ENCODE assay signal across 9 cellular contexts in the genomic region with DNA sequence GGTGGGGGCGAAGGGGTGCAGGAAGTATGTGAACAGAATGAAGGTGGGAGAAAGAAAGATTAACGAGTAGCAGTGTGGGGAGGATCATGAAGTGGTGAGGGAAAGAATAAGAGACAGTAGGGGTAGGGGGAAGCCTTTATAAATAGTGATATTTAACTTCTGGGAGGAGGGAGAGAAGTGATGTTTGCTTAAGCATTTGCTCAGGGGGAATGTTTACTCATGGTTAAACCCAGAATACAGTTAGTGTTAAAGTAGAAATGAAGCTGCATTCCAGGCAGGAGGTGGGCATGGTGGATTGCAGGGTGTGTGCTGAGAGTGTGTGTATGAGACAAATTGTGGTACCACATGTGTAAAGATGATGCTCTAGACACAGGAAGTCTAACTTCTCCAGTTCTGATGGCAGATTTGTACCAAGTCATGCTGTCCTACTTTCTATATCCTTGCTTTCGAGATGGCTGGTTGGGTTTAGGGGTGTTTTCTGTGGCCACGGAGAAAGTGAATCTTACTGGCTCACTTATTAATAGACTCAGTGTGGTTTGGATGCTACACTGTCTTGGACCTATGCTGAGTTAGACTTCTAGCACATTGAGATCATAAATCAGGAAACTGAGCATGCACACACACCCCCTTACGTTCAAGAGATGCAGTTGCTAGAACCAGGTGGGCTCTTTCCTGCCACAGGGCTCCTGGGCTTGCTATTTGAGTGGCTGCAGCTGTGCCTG. TPM values are rescaled to one million over a fixed set of nuclear protein-coding genes. Genes with fewer than 3 reads are reported as not detected.
DNase-seq lines count a peak whose midpoint lies in the region; ATAC-seq and TF ChIP-seq lines count a peak whose summit lies in the region.
"Had no signal": no experiment of that assay in that cellular context is flagged by ENCODE, and none has a peak within 500 bp of the region (broad histone marks: within the 10 kb centered on the region; RNA-seq: fewer than 3 reads in every experiment).

No MANE protein-coding gene starts in this region.

- TF ChIP-seq CTCF in HEK293 (tag by site-specific recombination; IDR thresholded peaks at IDR 0.05) (no peak; the same call in 1 of the 2 replicates), endothelial cell (IDR thresholded peaks at IDR 0.05; ENCODE audit: unreplicated experiment) (no peak)

- peaks cover 2% of the 10 kb centered on the region for H3K9me3 Mint-ChIP-seq in memory B cell
- H3K9me3 Mint-ChIP-seq in endothelial cell (ENCODE audit: unreplicated experiment), result no peaks in the 10 kb centered on the region

- H3K27ac ChIP-seq in HEK293 (ENCODE audit: extremely low read depth, low read depth, low read length), result no peak overlapping the region
- H3K27ac ChIP-seq in aorta (ENCODE audit: low read depth in 1 of 2, low read length in 2 of 2), result no peak overlapping the region
- no peak overlapping the region for H3K27ac ChIP-seq in substantia nigra (ENCODE audit: low read depth, low read length, poor library complexity, severe bottlenecking)
- H3K27ac ChIP-seq: pancreas had no signal

- H3K4me1 ChIP-seq in HEK293 (ENCODE audit: control insufficient read depth, insufficient read depth, low read length) (peaks cover 4% of the 10 kb centered on the region; the same call in 1 of the 2 replicates), aorta (ENCODE audit: control insufficient read depth in 1 of 2, insufficient read depth in 2 of 2, low read length in 2 of 2) (no peaks in the 10 kb centered on the region)
- H3K4me1 ChIP-seq: pancreas had no signal

- H3K36me3 Mint-ChIP-seq in memory B cell, result no peaks in the 10 kb centered on the region
- no peaks in the 10 kb centered on the region for H3K36me3 Mint-ChIP-seq in endothelial cell (ENCODE audit: low read depth, unreplicated experiment)

- POLR2A ChIA-PET in HEK293 (lab: Yijun Ruan, JAX), result interaction anchor here (0.6 kb wide), 1 partner anchor 28 kb away, joined by 3 read pairs; no protein-coding TSS in a partner anchor

- H3K27ac Mint-ChIP-seq in memory B cell, result no peak overlapping the region
- no peak overlapping the region for H3K27ac Mint-ChIP-seq in endothelial cell (ENCODE audit: unreplicated experiment)

- no peaks in the 10 kb centered on the region for H3K9me3 ChIP-seq in HEK293 (ENCODE audit: control insufficient read depth, insufficient read depth, low read depth, low read length)
- no peaks in the 10 kb centered on the region for H3K9me3 ChIP-seq in aorta (ENCODE audit: control insufficient read depth, low read length)
- H3K9me3 ChIP-seq: pancreas had no signal

- H3K27me3 Mint-ChIP-seq in memory B cell, result no peaks in the 10 kb centered on the region
- H3K27me3 Mint-ChIP-seq in endothelial cell (ENCODE audit: unreplicated experiment), result peaks cover 3% of the 10 kb centered on the region

- H3K4me1 Mint-ChIP-seq in memory B cell (peaks cover 11% of the 10 kb centered on the region), endothelial cell (ENCODE audit: unreplicated experiment) (no peaks in the 10 kb centered on the region)

- CTCF ChIA-PET in HEK293 (lab: Yijun Ruan, JAX), result interaction anchor here (0.6 to 3.9 kb wide), 3 partner anchors 10 to 306 kb away, joined by 3 to 18 read pairs (median 6); a partner anchor contains a TSS

- no peak overlapping the region for H3K4me3 ChIP-seq in HEK293 (ENCODE audit: low read depth, low read length)
- H3K4me3 ChIP-seq in aorta (ENCODE audit: low read length in 2 of 2), result no peak overlapping the region
- H3K4me3 ChIP-seq: pancreas had no signal

- DNase-seq in NCI-H1694 (lab: John Stamatoyannopoulos, UW) (peak; percentile 49), memory B cell (ENCODE audit: low spot score in 2 of 2) (peak in 1 of 2 donors; percentile 6), KG1 (lab: John Stamatoyannopoulos, UW) (no peak), endothelial cell (ENCODE audit: low spot score) (no peak), aorta (no peak), substantia nigra (lab: John Stamatoyannopoulos, UW) (no peak)

- ATAC-seq in GM18502 (IDR thresholded peaks at IDR 0.05; ENCODE audit: poor library complexity, unreplicated experiment) (peak; percentile 72), memory B cell (ENCODE audit: low read depth) (peak; percentile 75), aorta (ENCODE audit: low FRiP score) (no peak)

- whole genome bisulfite sequencing in aorta, 2 donors, result 54 to 74% methylated on average over 5 of the region's 5 CpGs

- H3K4me3 Mint-ChIP-seq in memory B cell, result no peak overlapping the region
- no peak overlapping the region for H3K4me3 Mint-ChIP-seq in endothelial cell (ENCODE audit: unreplicated experiment)

- H3K27me3 ChIP-seq in aorta (ENCODE audit: control insufficient read depth in 1 of 2, insufficient read depth in 2 of 2, low read length in 1 of 2), result no peaks in the 10 kb centered on the region
- H3K27me3 ChIP-seq: pancreas had no signal

- intact Hi-C loops in aorta (cut with DNase I), result no loop called here

- H3K36me3 ChIP-seq in HEK293 (ENCODE audit: control insufficient read depth in 2 of 2, insufficient read depth in 1 of 2, low read length in 2 of 2) (no peaks in the 10 kb centered on the region), aorta (ENCODE audit: control insufficient read depth in 1 of 2, insufficient read depth in 2 of 2, low read length in 1 of 2) (no peaks in the 10 kb centered on the region)
- H3K36me3 ChIP-seq: pancreas had no signal

TF ChIP-seq in HEK293, 187 proteins besides CTCF, POLR2A, EP300 and RAD21 (continues in another document):
- no peak for TF ChIP-seq TRIM28 (IDR thresholded peaks at IDR 0.05; ENCODE audit: borderline replicate concordance, low read length)
- TF ChIP-seq ZBTB17 (tag by site-specific recombination; IDR thresholded peaks at IDR 0.05), result 0 out of 2 replicates have a peak, but pooled peaks have one; percentile 19
- TF ChIP-seq, protein P1, sequence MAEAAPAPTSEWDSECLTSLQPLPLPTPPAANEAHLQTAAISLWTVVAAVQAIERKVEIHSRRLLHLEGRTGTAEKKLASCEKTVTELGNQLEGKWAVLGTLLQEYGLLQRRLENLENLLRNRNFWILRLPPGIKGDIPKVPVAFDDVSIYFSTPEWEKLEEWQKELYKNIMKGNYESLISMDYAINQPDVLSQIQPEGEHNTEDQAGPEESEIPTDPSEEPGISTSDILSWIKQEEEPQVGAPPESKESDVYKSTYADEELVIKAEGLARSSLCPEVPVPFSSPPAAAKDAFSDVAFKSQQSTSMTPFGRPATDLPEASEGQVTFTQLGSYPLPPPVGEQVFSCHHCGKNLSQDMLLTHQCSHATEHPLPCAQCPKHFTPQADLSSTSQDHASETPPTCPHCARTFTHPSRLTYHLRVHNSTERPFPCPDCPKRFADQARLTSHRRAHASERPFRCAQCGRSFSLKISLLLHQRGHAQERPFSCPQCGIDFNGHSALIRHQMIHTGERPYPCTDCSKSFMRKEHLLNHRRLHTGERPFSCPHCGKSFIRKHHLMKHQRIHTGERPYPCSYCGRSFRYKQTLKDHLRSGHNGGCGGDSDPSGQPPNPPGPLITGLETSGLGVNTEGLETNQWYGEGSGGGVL (tag by site-specific recombination; IDR thresholded peaks at IDR 0.05), result peak; percentile 86
- TF ChIP-seq, protein P2, sequence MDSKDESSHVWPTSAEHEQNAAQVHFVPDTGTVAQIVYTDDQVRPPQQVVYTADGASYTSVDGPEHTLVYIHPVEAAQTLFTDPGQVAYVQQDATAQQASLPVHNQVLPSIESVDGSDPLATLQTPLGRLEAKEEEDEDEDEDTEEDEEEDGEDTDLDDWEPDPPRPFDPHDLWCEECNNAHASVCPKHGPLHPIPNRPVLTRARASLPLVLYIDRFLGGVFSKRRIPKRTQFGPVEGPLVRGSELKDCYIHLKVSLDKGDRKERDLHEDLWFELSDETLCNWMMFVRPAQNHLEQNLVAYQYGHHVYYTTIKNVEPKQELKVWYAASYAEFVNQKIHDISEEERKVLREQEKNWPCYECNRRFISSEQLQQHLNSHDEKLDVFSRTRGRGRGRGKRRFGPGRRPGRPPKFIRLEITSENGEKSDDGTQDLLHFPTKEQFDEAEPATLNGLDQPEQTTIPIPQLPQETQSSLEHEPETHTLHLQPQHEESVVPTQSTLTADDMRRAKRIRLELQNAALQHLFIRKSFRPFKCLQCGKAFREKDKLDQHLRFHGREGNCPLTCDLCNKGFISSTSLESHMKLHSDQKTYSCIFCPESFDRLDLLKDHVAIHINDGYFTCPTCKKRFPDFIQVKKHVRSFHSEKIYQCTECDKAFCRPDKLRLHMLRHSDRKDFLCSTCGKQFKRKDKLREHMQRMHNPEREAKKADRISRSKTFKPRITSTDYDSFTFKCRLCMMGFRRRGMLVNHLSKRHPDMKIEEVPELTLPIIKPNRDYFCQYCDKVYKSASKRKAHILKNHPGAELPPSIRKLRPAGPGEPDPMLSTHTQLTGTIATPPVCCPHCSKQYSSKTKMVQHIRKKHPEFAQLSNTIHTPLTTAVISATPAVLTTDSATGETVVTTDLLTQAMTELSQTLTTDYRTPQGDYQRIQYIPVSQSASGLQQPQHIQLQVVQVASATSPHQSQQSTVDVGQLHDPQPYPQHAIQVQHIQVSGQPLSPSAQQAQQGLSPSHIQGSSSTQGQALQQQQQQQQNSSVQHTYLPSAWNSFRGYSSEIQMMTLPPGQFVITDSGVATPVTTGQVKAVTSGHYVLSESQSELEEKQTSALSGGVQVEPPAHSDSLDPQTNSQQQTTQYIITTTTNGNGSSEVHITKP (tag by site-specific recombination; IDR thresholded peaks at IDR 0.05), result 0 out of 2 replicates have a peak, but pooled peaks have one; percentile 29
- TF ChIP-seq, protein P3, sequence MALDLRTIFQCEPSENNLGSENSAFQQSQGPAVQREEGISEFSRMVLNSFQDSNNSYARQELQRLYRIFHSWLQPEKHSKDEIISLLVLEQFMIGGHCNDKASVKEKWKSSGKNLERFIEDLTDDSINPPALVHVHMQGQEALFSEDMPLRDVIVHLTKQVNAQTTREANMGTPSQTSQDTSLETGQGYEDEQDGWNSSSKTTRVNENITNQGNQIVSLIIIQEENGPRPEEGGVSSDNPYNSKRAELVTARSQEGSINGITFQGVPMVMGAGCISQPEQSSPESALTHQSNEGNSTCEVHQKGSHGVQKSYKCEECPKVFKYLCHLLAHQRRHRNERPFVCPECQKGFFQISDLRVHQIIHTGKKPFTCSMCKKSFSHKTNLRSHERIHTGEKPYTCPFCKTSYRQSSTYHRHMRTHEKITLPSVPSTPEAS (tag by site-specific recombination; IDR thresholded peaks at IDR 0.05), result 0 out of 2 replicates have a peak, but pooled peaks have one; percentile 55
- peak; percentile 85 for TF ChIP-seq EGR2 (tag by site-specific recombination; IDR thresholded peaks at IDR 0.05; ENCODE audit: low read depth)
- TF ChIP-seq ZBTB20 (tag by site-specific recombination; IDR thresholded peaks at IDR 0.05), result peak; percentile 61
- peak; percentile 63 for TF ChIP-seq ZFHX2 (tag by site-specific recombination; conservative IDR thresholded peaks at IDR 0.05)
- peak; percentile 42; the same call in 1 of the 2 replicates for TF ChIP-seq ZNF341 (tag by site-specific recombination; IDR thresholded peaks at IDR 0.05; ENCODE audit: low read depth)
- no peak for TF ChIP-seq ZNF426 (tag by site-specific recombination; IDR thresholded peaks at IDR 0.05)
- no peak for TF ChIP-seq BCL11A (tag by site-specific recombination; IDR thresholded peaks at IDR 0.05; ENCODE audit: low read depth)

RNA-seq across cellular contexts. Expression of a gene that starts 10.6 kb away (rescaled TPM):
- total RNA-seq in endothelial cell (ENCODE audit: unreplicated experiment) (21.8 TPM), aorta (10 to 100 TPM; 13.4 to 23.9 TPM)
- polyA plus RNA-seq in aorta, result 1 to 10 TPM; 5.5 to 8.9 TPM
